7 cellular contexts compared by ENCODE assay signal in genomic region chr14:64294672-64295413, GRCh38. TPM values are rescaled to one million over a fixed set of nuclear protein-coding genes. Genes with fewer than 3 reads are reported as not detected.
DNase-seq lines count a peak whose midpoint lies in the region; ATAC-seq, FAIRE-seq and TF ChIP-seq lines count a peak whose summit lies in the region.

No MANE protein-coding gene starts in this region.

- intact Hi-C loops in breast epithelium (cut with DNase I; ENCODE audit: low total_unique reads), result no loop called here

- DNase-seq in GM12891 (ENCODE audit: insufficient read length, low spot score) (peak; percentile 77), NCI-H1105 (lab: John Stamatoyannopoulos, UW) (peak; percentile 85), breast epithelium (ENCODE audit: low spot score in 2 of 2) (no peak), kidney epithelial cell (ENCODE audit: low read depth) (no peak)
- DNase-seq in stimulated activated CD4-positive, alpha-beta T cell treated with anti-CD3 and anti-CD28 coated beads, Interleukin-1b, Interleukin-23, amount 100 ng/mL, for 48 hours, result peak; percentile 85

- H3K4me1 ChIP-seq in breast epithelium, result no peaks in the 10 kb centered on the region

- peak; percentile 87 for FAIRE-seq in GM12891 (lab: Jason Lieb, UNC)

- peak; percentile 79 for ATAC-seq in HG02571 (IDR thresholded peaks at IDR 0.05; ENCODE audit: unreplicated experiment)

- H3K9me3 ChIP-seq in breast epithelium, result no peaks in the 10 kb centered on the region

- H3K27me3 ChIP-seq in breast epithelium (peaks cover 0 to 24% of the 10 kb centered on the region in 2 donors), kidney epithelial cell (ENCODE audit: control insufficient read depth, insufficient read depth, low read length) (peaks cover 7% of the 10 kb centered on the region)

- peak overlapping the region; percentile 50 for H3K4me3 ChIP-seq in WI38 (ENCODE audit: low read depth, low read length)
- H3K4me3 ChIP-seq in breast epithelium, result peak overlapping the region; percentile 6 to 60 (median 40)
- peak overlapping the region; percentile 30 for H3K4me3 ChIP-seq in kidney epithelial cell (ENCODE audit: low read depth, low read length)

- H3K36me3 ChIP-seq in breast epithelium, result no peaks in the 10 kb centered on the region
- H3K36me3 ChIP-seq in kidney epithelial cell (ENCODE audit: control insufficient read depth, insufficient read depth, low read length), result no peaks in the 10 kb centered on the region

- no peak overlapping the region for H3K27ac ChIP-seq in breast epithelium

- TF ChIP-seq CTCF in WI38 (IDR thresholded peaks at IDR 0.05; ENCODE audit: low read depth, low read length) (peak; percentile 81), breast epithelium (IDR thresholded peaks at IDR 0.05) (peak in 2 of 3 donors; percentile 38 to 45), kidney epithelial cell (IDR thresholded peaks at IDR 0.05; ENCODE audit: insufficient read depth, low read length, poor library complexity, severe bottlenecking) (peak; percentile 95)

- TF ChIP-seq POLR2A in GM12891 (IDR thresholded peaks at IDR 0.05; ENCODE audit: low read depth, low read length) (no peak), breast epithelium (IDR thresholded peaks at IDR 0.05) (no peak)

TF ChIP-seq in GM12891, 5 proteins besides CTCF, POLR2A, EP300 and RAD21:
- TF ChIP-seq POU2F2 (IDR thresholded peaks at IDR 0.05; ENCODE audit: low read depth, low read length) (peak; percentile 62; the same call in 1 of the 2 replicates), TAF1 (IDR thresholded peaks at IDR 0.05; ENCODE audit: low read depth, low read length) (no peak), SPI1 (IDR thresholded peaks at IDR 0.05; ENCODE audit: low read depth, low read length) (no peak)
TF ChIP-seq in GM12891: peak in this region for 1.

RNA-seq across cellular contexts. Expression of gene ESR2, which starts 0.7 kb away (rescaled TPM):
- 0.64 TPM for polyA plus RNA-seq in GM12891 (2012; ENCODE audit: low read depth, missing spikeins)
- total RNA-seq in breast epithelium (1 to 10 TPM in 2 of 3 donors, under 1 TPM in 1; 0.98 to 2.2 (median 1.5) TPM), kidney epithelial cell (0.14 and 0.17 TPM in 2 replicates)

Comparison
In these comparisons a context has a peak if more than half of its experiments do, and no peak if none do; other contexts are left out.
1. DNase-seq: peak in GM12891 (single experiment), NCI-H1105 (single experiment) and stimulated activated CD4-positive, alpha-beta T cell treated with anti-CD3 and anti-CD28 coated beads, Interleukin-1b, Interleukin-23, amount 100 ng/mL, for 48 hours (single experiment); none in breast epithelium (0 of 2) and kidney epithelial cell (single experiment).
2. CTCF ChIP-seq: peak in every context shown above with its lines; median percentile 95 in kidney epithelial cell; 81 in WI38; 42 in breast epithelium.
3. Peak in every context shown above with its lines, with median percentiles within 50 percentile points of each other: H3K4me3 ChIP-seq.